ENCODE assay signal across 17 cellular contexts in genomic region chr13:73772449-73773186, GRCh38.
DNase-seq lines count a peak whose midpoint lies in the region; ATAC-seq lines count a peak whose summit lies in the region.
"Had no signal": no experiment of that assay in that cellular context is flagged by ENCODE, and none has a peak within 500 bp of the region (broad histone marks: within the 10 kb centered on the region; RNA-seq: fewer than 3 reads in every experiment).

No MANE protein-coding gene starts in this region.

- no peak overlapping the region for H3K4me3 Mint-ChIP-seq in activated naive CD8-positive, alpha-beta T cell
- no peak overlapping the region for H3K4me3 Mint-ChIP-seq in activated naive CD8-positive, alpha-beta T cell treated with anti-CD3 and anti-CD28 coated beads for 36 hours

- no peak for DNase-seq in activated naive CD8-positive, alpha-beta T cell treated with anti-CD3 and anti-CD28 coated beads for 36 hours
- peak; percentile 90 for DNase-seq in NCI-H2171 treated with DMSO at 0.1 percent for 48 hours (lab: John Stamatoyannopoulos, UW)
- no peak for DNase-seq in left colon
- DNase-seq in renal cortical epithelial cell (ENCODE audit: low read depth): peak; percentile 13
- no peak for DNase-seq in activated CD4-positive, CD25-positive, alpha-beta regulatory T cell (lab: John Stamatoyannopoulos, UW)
- DNase-seq: C1 segment of cervical spinal cord, Calu3, DMS53, NCI-H1048, NCI-H1436 treated with DMSO at 0.1 percent for 48 hours, NCI-H2029 treated with DMSO at 0.1 percent for 48 hours, NCI-H748 treated with DMSO at 0.1 percent for 48 hours, SJCRH30 had no signal

- peaks cover 45% of the 10 kb centered on the region for H3K36me3 Mint-ChIP-seq in activated naive CD8-positive, alpha-beta T cell
- peaks cover 49% of the 10 kb centered on the region for H3K36me3 Mint-ChIP-seq in activated naive CD8-positive, alpha-beta T cell treated with anti-CD3 and anti-CD28 coated beads for 36 hours

- peak; percentile 25 for ATAC-seq in left colon
- ATAC-seq in HG03521 (IDR thresholded peaks at IDR 0.05; ENCODE audit: unreplicated experiment): no peak
- ATAC-seq in HG02852 (IDR thresholded peaks at IDR 0.05; ENCODE audit: unreplicated experiment): no peak
- ATAC-seq: HepG2 had no signal

- H3K4me1 Mint-ChIP-seq in activated naive CD8-positive, alpha-beta T cell (ENCODE audit: low read depth): peaks cover 63% of the 10 kb centered on the region
- H3K4me1 Mint-ChIP-seq in activated naive CD8-positive, alpha-beta T cell treated with anti-CD3 and anti-CD28 coated beads for 36 hours: peaks cover 35% of the 10 kb centered on the region

- no peaks in the 10 kb centered on the region for H3K27me3 Mint-ChIP-seq in activated naive CD8-positive, alpha-beta T cell
- H3K27me3 Mint-ChIP-seq in activated naive CD8-positive, alpha-beta T cell treated with anti-CD3 and anti-CD28 coated beads for 36 hours: no peaks in the 10 kb centered on the region

- peak overlapping the region; percentile 46 for H3K27ac Mint-ChIP-seq in activated naive CD8-positive, alpha-beta T cell
- H3K27ac Mint-ChIP-seq in activated naive CD8-positive, alpha-beta T cell treated with anti-CD3 and anti-CD28 coated beads for 36 hours: no peak overlapping the region

- H3K9me3 Mint-ChIP-seq in activated naive CD8-positive, alpha-beta T cell (ENCODE audit: low read depth): peaks cover 19% of the 10 kb centered on the region
- peaks cover 25% of the 10 kb centered on the region for H3K9me3 Mint-ChIP-seq in activated naive CD8-positive, alpha-beta T cell treated with anti-CD3 and anti-CD28 coated beads for 36 hours

- intact Hi-C loops in left colon (cut with DNase I, micrococcal nuclease): no loop called here

Comparison
In these comparisons a context has a peak if more than half of its experiments do, and no peak if none do; other contexts are left out.
1. DNase-seq: peak in NCI-H2171 treated with DMSO at 0.1 percent for 48 hours (single experiment) and renal cortical epithelial cell (single experiment); none in activated naive CD8-positive, alpha-beta T cell treated with anti-CD3 and anti-CD28 coated beads for 36 hours (single experiment), left colon (0 of 2) and activated CD4-positive, CD25-positive, alpha-beta regulatory T cell (0 of 4).